5 cellular contexts compared by ENCODE assay signal in the genomic region with DNA sequence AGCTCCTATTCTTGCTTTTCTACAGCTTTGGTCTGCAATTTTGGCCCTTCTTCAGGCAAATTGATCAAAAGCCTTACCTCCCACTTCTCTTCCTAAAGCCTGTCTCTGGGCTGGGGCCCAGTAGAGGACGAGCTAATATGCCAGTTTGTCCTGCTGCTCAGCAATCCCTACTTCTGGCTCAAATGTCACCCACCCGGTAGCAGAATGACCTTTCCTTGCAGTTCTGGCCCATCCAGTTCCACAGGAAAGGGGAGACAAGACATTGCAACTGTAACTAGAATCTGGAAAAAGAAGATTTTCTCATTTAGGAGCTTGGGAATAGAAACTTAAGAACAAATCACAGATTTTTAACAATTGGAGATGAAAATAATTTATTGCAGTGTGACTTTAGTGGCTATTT.
"Had no signal": no experiment of that assay in that cellular context is flagged by ENCODE, and none has a peak within 500 bp of the region (broad histone marks: within the 10 kb centered on the region; RNA-seq: fewer than 3 reads in every experiment).

No MANE protein-coding gene starts in this region.

- H3K4me3 ChIP-seq: GM23338, K562 had no signal

- DNase-seq: H9, HCEC 1CT, IMR-90 had no signal

- H3K4me3 Mint-ChIP-seq: GM23338, H9 had no signal

- H2AFZ ChIP-seq: GM23338 had no signal

- ATAC-seq: GM23338, K562 had no signal

- H3K4me1 Mint-ChIP-seq: H9 had no signal

- H3K9me3 Mint-ChIP-seq: GM23338 had no signal

- H3K27ac Mint-ChIP-seq: GM23338, H9 had no signal

- H3K4me2 ChIP-seq: GM23338 had no signal
